In the genomic region with DNA sequence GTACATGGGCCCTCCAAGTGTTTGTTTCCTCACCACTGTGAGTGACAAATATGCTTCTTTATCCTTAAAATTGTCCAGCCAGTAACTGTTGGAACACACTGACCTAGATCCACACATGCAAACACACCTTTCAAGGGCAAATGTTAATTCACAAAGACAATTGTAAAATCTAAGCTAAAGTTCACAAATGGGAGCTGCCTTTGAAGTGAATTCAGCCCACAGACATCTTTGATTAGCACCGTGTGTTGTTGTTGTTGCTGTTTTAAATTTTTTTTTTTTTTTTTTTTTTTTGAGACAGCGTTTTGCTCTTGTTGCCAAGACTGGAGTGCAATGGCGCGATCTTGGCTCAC, we compare ENCODE assay signal across 1 cellular context.
TF ChIP-seq lines count a peak whose summit lies in the region.

No MANE protein-coding gene starts in this region.

TF ChIP-seq in WTC11, 78 proteins besides CTCF, POLR2A, EP300 and RAD21 (continued from another document):
- TF ChIP-seq GRHL2 (CRISPR knock-in tag; IDR thresholded peaks at IDR 0.05; ENCODE audit: insufficient replicate concordance, severe bottlenecking) (no peak), ZNF219 (CRISPR knock-in tag; IDR thresholded peaks at IDR 0.05; ENCODE audit: borderline replicate concordance) (no peak)
